27 cellular contexts compared by ENCODE assay signal in the genomic region with DNA sequence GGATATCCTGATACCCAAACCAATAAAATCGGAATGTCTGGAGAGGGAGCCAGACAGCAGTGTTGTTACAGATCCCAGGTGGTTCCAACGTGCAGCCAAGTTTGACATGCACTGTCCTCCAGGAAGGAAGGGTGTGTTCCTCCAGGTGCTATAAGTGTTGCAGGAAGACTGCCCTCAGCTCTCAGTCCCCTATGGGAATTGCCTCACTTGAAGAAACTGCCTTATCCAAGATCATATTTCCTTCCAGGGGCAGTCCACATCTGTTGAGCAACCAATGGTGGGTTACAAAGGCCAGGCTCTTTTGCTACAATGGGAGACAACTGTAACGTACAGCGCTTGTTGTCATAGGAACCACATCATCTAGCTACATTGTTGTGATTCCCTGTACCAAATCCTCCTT. TPM values are rescaled to one million over a fixed set of nuclear protein-coding genes. Genes with fewer than 3 reads are reported as not detected.
"Had no signal": no experiment of that assay in that cellular context is flagged by ENCODE, and none has a peak within 500 bp of the region (broad histone marks: within the 10 kb centered on the region; RNA-seq: fewer than 3 reads in every experiment).

No MANE protein-coding gene starts in this region.

- H3K27ac ChIP-seq: neural progenitor cell, ovary, parathyroid adenoma, psoas muscle, right lobe of liver, sigmoid colon, thoracic aorta, thyroid gland, tibial nerve, upper lobe of left lung, vagina had no signal

- H3K9ac ChIP-seq: neural progenitor cell, parathyroid adenoma had no signal

- H3K9me3 ChIP-seq: ovary, psoas muscle, right lobe of liver, sigmoid colon, thoracic aorta, thyroid gland, tibial nerve, upper lobe of left lung, vagina had no signal

- FAIRE-seq: small intestine, urothelium cell line had no signal

- H3K36me3 ChIP-seq: neural progenitor cell, ovary, right lobe of liver, sigmoid colon, thoracic aorta, thyroid gland, tibial nerve, upper lobe of left lung, vagina had no signal

- H3K4me1 ChIP-seq: neural progenitor cell, parathyroid adenoma, psoas muscle, right lobe of liver, sigmoid colon, tibial nerve, upper lobe of left lung, vagina had no signal

- ATAC-seq: natural killer cell; psoas muscle; right cardiac atrium; right lobe of liver; stimulated activated effector memory CD8-positive, alpha-beta T cell treated with anti-CD3 and anti-CD28 coated beads, Interleukin-12 subunit alpha, Interleukin-12 subunit beta, amount 100 ng/mL, for 72 hours; stimulated activated naive B cell treated with anti-CD40 and anti-IgM and Interleukin-4, amounts not matched to agents 10 μg/mL and 1 μg/mL and 100 μg/mL, for 72 hours; stimulated activated naive CD8-positive, alpha-beta T cell treated with anti-CD3 and anti-CD28 coated beads, Interleukin-15, amount 100 ng/mL, for 72 hours had no signal

- H3K4me2 ChIP-seq: neural progenitor cell had no signal

- H3K27me3 ChIP-seq: ovary, right lobe of liver, thyroid gland, upper lobe of left lung, vagina had no signal

- H3K79me2 ChIP-seq: parathyroid adenoma had no signal

- DNase-seq: natural killer cell; occipital lobe; ovary; posterior cingulate gyrus; psoas muscle; right cardiac atrium; right lobe of liver; sigmoid colon; small intestine; stimulated activated CD4-positive, alpha-beta T cell treated with anti-CD3 and anti-CD28 coated beads, Interleukin-15, amount 100 ng/mL, for 24 hours; stimulated activated CD4-positive, alpha-beta T cell treated with anti-CD3 and anti-CD28 coated beads, Interleukin-2, amount 100 ng/mL, for 24 hours; stimulated activated CD4-positive, alpha-beta T cell treated with anti-CD3 and anti-CD28 coated beads, Interleukin-2, amount 100 ng/mL, for 48 hours; stimulated activated CD4-positive, alpha-beta T cell treated with anti-CD3 and anti-CD28 coated beads, Interleukin-4, amount 100 ng/mL, for 24 hours; stimulated activated naive B cell treated with anti-CD40 and anti-IgM and Interleukin-4, amounts not matched to agents 10 μg/mL and 1 μg/mL and 100 μg/mL, for 72 hours; stimulated activated naive CD4-positive, alpha-beta T cell treated with Interleukin-2 at 50 U/mL for 16 hours; stimulated activated naive CD8-positive, alpha-beta T cell treated with anti-CD3 and anti-CD28 coated beads, Interleukin-15, amount 100 ng/mL, for 72 hours; substantia nigra; thyroid gland; trophoblast cell; upper lobe of left lung had no signal

- H3K4me3 ChIP-seq: neural progenitor cell, ovary, psoas muscle, right lobe of liver, sigmoid colon, thoracic aorta, thyroid gland, tibial nerve, upper lobe of left lung, vagina had no signal

- H2AFZ ChIP-seq: neural progenitor cell, parathyroid adenoma had no signal

RNA-seq across cellular contexts. Expression of gene HRK, which starts 16.2 kb away (rescaled TPM):
- total RNA-seq: right cardiac atrium, right lobe of liver, vagina had no signal
- polyA plus RNA-seq: right cardiac atrium had no signal
